Comparison of ENCODE assay signal across 23 cellular contexts in genomic region chr11:32472226-32472625, GRCh38. TPM values are rescaled to one million over a fixed set of nuclear protein-coding genes. Genes with fewer than 3 reads are reported as not detected.
DNase-seq lines count a peak whose midpoint lies in the region; ATAC-seq, FAIRE-seq and TF ChIP-seq lines count a peak whose summit lies in the region.
"Had no signal": no experiment of that assay in that cellular context is flagged by ENCODE, and none has a peak within 500 bp of the region (broad histone marks: within the 10 kb centered on the region; RNA-seq: fewer than 3 reads in every experiment).

No MANE protein-coding gene starts in this region.

- H3K9me3 ChIP-seq in DND-41 (ENCODE audit: insufficient read depth, low read length, severe bottlenecking) (no peaks in the 10 kb centered on the region), K562 (replicated peaks; ENCODE audit: control insufficient read depth, insufficient read depth, low read depth, low read length) (no peaks in the 10 kb centered on the region), right lobe of liver (no peaks in the 10 kb centered on the region)
- H3K9me3 ChIP-seq: BE2C had no signal

- POLR2A ChIA-PET in K562 (lab: Yijun Ruan, JAX), result interaction anchor here (0.6 kb wide), 1 partner anchor 104 kb away, joined by 3 read pairs; no protein-coding TSS in a partner anchor

- H3K9me3 Mint-ChIP-seq in nephron, result no peaks in the 10 kb centered on the region
- H3K9me3 Mint-ChIP-seq: CD8-positive, alpha-beta memory T cell; GM23338; IgD-negative memory B cell had no signal

- TF ChIP-seq POLR2A in K562 (conservative IDR thresholded peaks at IDR 0.05) (no peak), right lobe of liver (IDR thresholded peaks at IDR 0.05) (no peak)

- H2AFZ ChIP-seq in DND-41 (ENCODE audit: low read depth, low read length), result peak overlapping the region; percentile 57
- peak overlapping the region; percentile 39; the same call in 1 of the 2 replicates for H2AFZ ChIP-seq in K562 (ENCODE audit: low read depth, low read length)
- H2AFZ ChIP-seq: GM23338 had no signal

- H3K4me1 Mint-ChIP-seq in nephron, result peaks cover 43% of the 10 kb centered on the region
- H3K4me1 Mint-ChIP-seq: CD4-positive, CD25-positive, alpha-beta regulatory T cell; CD8-positive, alpha-beta memory T cell; GM23338; IgD-negative memory B cell had no signal

- CTCF ChIA-PET in K562 (lab: Yijun Ruan, JAX; ENCODE audit: low intra/inter-chr PET ratio), result interaction anchor here (0.5 kb wide), 1 partner anchor 353 kb away, joined by 3 read pairs; no protein-coding TSS in a partner anchor

- intact Hi-C loops in K562 (cut with micrococcal nuclease), result no loop called here
- intact Hi-C loops in right lobe of liver (cut with DNase I), result no loop called here

- WGBS in K562 (ENCODE audit: insufficient coverage, low coverage, missing lambda C conversion rate), result 49% methylated on average over 4 of the region's 4 CpGs
- 54% methylated on average over 4 of the region's 4 CpGs for WGBS in right lobe of liver (ENCODE audit: insufficient coverage, low coverage, low lambda C conversion rate, missing lambda C conversion rate)

- H3K79me2 ChIP-seq in DND-41 (ENCODE audit: insufficient read depth, low read length) (no peaks in the 10 kb centered on the region), K562 (ENCODE audit: control insufficient read depth, insufficient read depth, low read length) (no peaks in the 10 kb centered on the region)

- no peak for FAIRE-seq in K562 (lab: Jason Lieb, UNC)
- FAIRE-seq: G401.6, GM12891, GM18507, H54, HepG2 had no signal

- H3K27ac Mint-ChIP-seq in nephron, result peak overlapping the region; percentile 71 to 86 (median 79)
- H3K27ac Mint-ChIP-seq: CD4-positive, CD25-positive, alpha-beta regulatory T cell; CD8-positive, alpha-beta memory T cell; GM23338; IgD-negative memory B cell had no signal

- H3K9me1 ChIP-seq in K562 (ENCODE audit: control insufficient read depth, insufficient read depth, low read length), result no peaks in the 10 kb centered on the region

- H3K4me3 ChIP-seq in DND-41 (ENCODE audit: low read depth in 1 of 2, low read length in 2 of 2), result no peak overlapping the region
- no peak overlapping the region for H3K4me3 ChIP-seq in K562
- H3K4me3 ChIP-seq in right lobe of liver, result no peak overlapping the region
- H3K4me3 ChIP-seq: GM23338 had no signal

- DNase-seq in DND-41 (no peak), M059J (ENCODE audit: low read depth) (peak; percentile 25), K562 (ENCODE audit: extremely low read depth in 1 of 4, low spot score in 3 of 4) (no peak), dermis blood vessel endothelial cell (no peak), NCI-H1092 (lab: John Stamatoyannopoulos, UW) (no peak), right lobe of liver (no peak)
- DNase-seq: ACHN; BE2C; C1 segment of cervical spinal cord; CD4-positive, CD25-positive, alpha-beta regulatory T cell; CD8-positive, alpha-beta memory T cell; COR-L47; DMS 273 treated with DMSO at 0.1 percent for 48 hours; DMS53; HCEC 1CT had no signal

- H3K4me2 ChIP-seq in DND-41 (ENCODE audit: insufficient read depth, low read length) (no peak overlapping the region), K562 (ENCODE audit: insufficient read depth, low read length) (no peak overlapping the region)
- H3K4me2 ChIP-seq: GM23338 had no signal

- no peak for ATAC-seq in DND-41 (ENCODE audit: insufficient read depth, low read depth)
- ATAC-seq in K562, result no peak
- no peak for ATAC-seq in right lobe of liver
- ATAC-seq: GM23338 had no signal

- no peak for TF ChIP-seq RAD21 in K562 (CRISPR knock-in tag; conservative IDR thresholded peaks at IDR 0.05 in 1 of 2, IDR thresholded peaks at IDR 0.05 in 1 of 2)

- H3K27me3 ChIP-seq in DND-41 (ENCODE audit: insufficient read depth, low read length, poor library complexity) (no peaks in the 10 kb centered on the region), K562 (ENCODE audit: control insufficient read depth in 2 of 2, insufficient read depth in 2 of 2, low read length in 2 of 2) (no peaks in the 10 kb centered on the region), right lobe of liver (no peaks in the 10 kb centered on the region)
- H3K27me3 ChIP-seq: BE2C had no signal

- H4K20me1 ChIP-seq in DND-41 (ENCODE audit: insufficient read depth, low read length) (no peaks in the 10 kb centered on the region), K562 (replicated peaks; ENCODE audit: control insufficient read depth, insufficient read depth, low read length) (no peaks in the 10 kb centered on the region)

- no peaks in the 10 kb centered on the region for H3K27me3 Mint-ChIP-seq in nephron (ENCODE audit: low read depth)

- in situ Hi-C loops in K562 (cut with MboI), result no loop called here

- no peak for TF ChIP-seq CTCF in DND-41 (IDR thresholded peaks at IDR 0.05; ENCODE audit: borderline replicate concordance, extremely low read depth, low read length, poor library complexity, severe bottlenecking)
- TF ChIP-seq CTCF in K562 (IDR thresholded peaks at IDR 0.05 in 2 of 3, conservative IDR thresholded peaks at IDR 0.05 in 1 of 3; ENCODE audit: insufficient read depth in 2 of 3, low read depth in 1 of 3, low read length in 3 of 3), result no peak
- no peak for TF ChIP-seq CTCF in nephron (IDR thresholded peaks at IDR 0.05; ENCODE audit: unreplicated experiment in 3 of 3)
- TF ChIP-seq CTCF in right lobe of liver (IDR thresholded peaks at IDR 0.05), result no peak

- H3K36me3 Mint-ChIP-seq in nephron (ENCODE audit: low read depth), result peaks cover 3% of the 10 kb centered on the region
- H3K36me3 Mint-ChIP-seq: CD4-positive, CD25-positive, alpha-beta regulatory T cell; CD8-positive, alpha-beta memory T cell; IgD-negative memory B cell had no signal

- TF ChIP-seq EP300 in K562 (IDR thresholded peaks at IDR 0.05; ENCODE audit: low read length), result no peak

- H3K36me3 ChIP-seq in DND-41 (ENCODE audit: insufficient read depth, low read length), result no peaks in the 10 kb centered on the region
- no peaks in the 10 kb centered on the region for H3K36me3 ChIP-seq in K562 (ENCODE audit: control insufficient read depth, insufficient read depth, low read length)
- H3K36me3 ChIP-seq in right lobe of liver, result no peaks in the 10 kb centered on the region
- H3K36me3 ChIP-seq: BE2C had no signal

- peak overlapping the region in 1 of 3 experiments; percentile 7 for H3K4me3 Mint-ChIP-seq in nephron
- H3K4me3 Mint-ChIP-seq: CD4-positive, CD25-positive, alpha-beta regulatory T cell; CD8-positive, alpha-beta memory T cell; GM23338; IgD-negative memory B cell had no signal

- H3K4me1 ChIP-seq in DND-41 (ENCODE audit: insufficient read depth, low read length) (peaks cover 20% of the 10 kb centered on the region), K562 (replicated peaks in 1 of 2; ENCODE audit: control insufficient read depth in 2 of 2, insufficient read depth in 2 of 2, low read length in 2 of 2) (no peaks in the 10 kb centered on the region), right lobe of liver (no peaks in the 10 kb centered on the region)
- H3K4me1 ChIP-seq: BE2C had no signal

- H3K27ac ChIP-seq in DND-41 (ENCODE audit: low read length), result peak overlapping the region; percentile 10; the same call in 1 of the 2 replicates
- no peak overlapping the region for H3K27ac ChIP-seq in K562 (ENCODE audit: extremely low read depth, low read depth, low read length)
- H3K27ac ChIP-seq in right lobe of liver, result no peak overlapping the region

- no TSS peak for BruUV-seq in K562 (replicated peaks; lab: Mats Ljungman, UMichigan)

- no peak overlapping the region for H3K9ac ChIP-seq in DND-41 (ENCODE audit: low read depth, low read length)
- H3K9ac ChIP-seq in K562 (ENCODE audit: insufficient read depth in 1 of 2, low read depth in 2 of 2, low read length in 2 of 2), result no peak overlapping the region

TF ChIP-seq in K562, 482 proteins besides CTCF, POLR2A, EP300 and RAD21 (continues in another document):
- no peak for TF ChIP-seq KAT8 (IDR thresholded peaks at IDR 0.05; ENCODE audit: low read depth)
- TF ChIP-seq NUFIP1 (IDR thresholded peaks at IDR 0.05; ENCODE audit: partially characterized antibody), result no peak
- no peak for TF ChIP-seq CTCFL (IDR thresholded peaks at IDR 0.05; ENCODE audit: borderline replicate concordance, insufficient read depth, low read depth, low read length, poor library complexity, severe bottlenecking)

RNA-seq across cellular contexts. Expression of gene WT1, which starts 36.9 kb away (rescaled TPM):
- total RNA-seq in M059J (2014; rRNA removed; shearing (Covaris generic)), result 4.6 and 5.9 TPM in 2 replicates
- total RNA-seq in K562 (2011; cell fraction: chromatin; rRNA removed; ENCODE audit: low replicate concordance), result 41.5 and 41.9 TPM in 2 replicates
- 28.6 and 32.5 TPM in 2 replicates for total RNA-seq in K562 (2011; cell fraction: nucleolus; rRNA removed)
- 31.4 and 35.9 TPM in 2 replicates for total RNA-seq in K562 (2011; cell fraction: nucleoplasm; rRNA removed)
- total RNA-seq in K562 (2014; rRNA removed), result 21.3 and 24.3 TPM in 2 replicates
- total RNA-seq in K562 (2014; rRNA removed; fragmentation: Illumina TruSeq; extraction: Trizol), result 18.3 and 19.7 TPM in 2 replicates
- 19.4 and 20.2 TPM in 2 replicates for total RNA-seq in K562 (2015; rRNA removed; fragmentation: Illumina TruSeq; extraction: Trizol)
- 27.1 and 29.3 TPM in 2 replicates for total RNA-seq in K562 (2021)
- polyA plus RNA-seq in K562 (2011; rRNA removed), result 19.0 and 24.9 TPM in 2 replicates
- polyA plus RNA-seq in K562 (2011; cell fraction: cytosol; rRNA removed), result 20.1 and 41.9 TPM in 2 replicates
- polyA plus RNA-seq in K562 (2011; cell fraction: nucleus; rRNA removed), result 31.6 and 45.8 TPM in 2 replicates
- 30.5 and 31.1 TPM in 2 replicates for polyA plus RNA-seq in K562 (2012)
- 32.8 and 33.8 TPM in 2 replicates for polyA plus RNA-seq in K562 (2014; fragmentation: Illumina TruSeq; extraction: Trizol)
- polyA plus RNA-seq in K562 (2014; fragmentation: Nextera tagmentation; extraction: Ambion mirVana), result 1 to 10 TPM; 7.1 to 7.7 TPM
- polyA plus RNA-seq in K562 (2014; rRNA removed), result 19.9 and 20.0 TPM in 2 replicates
- 24.1 and 25.5 TPM in 2 replicates for polyA minus RNA-seq in K562 (2011; rRNA and poly(A)+ RNA removed)
- 34.2 and 39.8 TPM in 2 replicates for polyA minus RNA-seq in K562 (2011; cell fraction: cytosol; rRNA and poly(A)+ RNA removed)
- polyA minus RNA-seq in K562 (2011; cell fraction: nucleus; rRNA and poly(A)+ RNA removed), result 21.9 and 22.5 TPM in 2 replicates
- total RNA-seq in dermis blood vessel endothelial cell, result not detected in 2 replicates
- under 1 TPM in 3 of 6 experiments, not detected in 3; 0.07 to 0.99 (median 0.51) TPM for total RNA-seq in right lobe of liver
- total RNA-seq: CD4-positive, CD25-positive, alpha-beta regulatory T cell; CD8-positive, alpha-beta memory T cell had no signal
- polyA plus RNA-seq: CD4-positive, CD25-positive, alpha-beta regulatory T cell; CD8-positive, alpha-beta memory T cell; GM23338; IgD-negative memory B cell had no signal
